ENCODE assay signal across 8 cellular contexts in genomic region chr5:70025845-70026145, GRCh38. TPM values are rescaled to one million over a fixed set of nuclear protein-coding genes. Genes with fewer than 3 reads are reported as not detected.
DNase-seq lines count a peak whose midpoint lies in the region; ATAC-seq and TF ChIP-seq lines count a peak whose summit lies in the region.
"Not testable (repeated sequence)": the region's sequence is repeated elsewhere in the genome, so short reads cannot be mapped to it uniquely, and the experiment has no call there.

No MANE protein-coding gene starts in this region.

- H3K4me3 Mint-ChIP-seq in CD8-positive, alpha-beta T cell; WTC11; natural killer cell: not testable (repeated sequence)

- ATAC-seq in CD8-positive, alpha-beta T cell = peak; percentile 37
- ATAC-seq in GM19324 (IDR thresholded peaks at IDR 0.05; ENCODE audit: low FRiP score, unreplicated experiment) (peak; percentile 22), GM21576 (IDR thresholded peaks at IDR 0.05; ENCODE audit: unreplicated experiment) (peak; percentile 26), HG02885 (IDR thresholded peaks at IDR 0.05; ENCODE audit: poor library complexity, unreplicated experiment) (peak; percentile 21), HG03354 (IDR thresholded peaks at IDR 0.05; ENCODE audit: poor library complexity, severe bottlenecking, unreplicated experiment) (peak; percentile 40), WTC11 (peak; percentile 43), foreskin keratinocyte (peak; percentile 23), natural killer cell (peak in 2 of 3 donors; percentile 8 to 14)

- not testable (repeated sequence) for H3K9me3 ChIP-seq in CD8-positive, alpha-beta T cell (ENCODE audit: low read length)

- TF ChIP-seq CTCF in CD8-positive, alpha-beta T cell (IDR thresholded peaks at IDR 0.05); WTC11 (IDR thresholded peaks at IDR 0.05); foreskin keratinocyte (conservative IDR thresholded peaks at IDR 0.05); natural killer cell (IDR thresholded peaks at IDR 0.05): not testable (repeated sequence)

- not testable (repeated sequence) for H3K27ac Mint-ChIP-seq in CD8-positive, alpha-beta T cell; WTC11; natural killer cell

- H3K36me3 ChIP-seq in CD8-positive, alpha-beta T cell (ENCODE audit: insufficient read depth, low read length) = not testable (repeated sequence)

- H3K36me3 Mint-ChIP-seq in CD8-positive, alpha-beta T cell; WTC11; natural killer cell: not testable (repeated sequence)

- POLR2A ChIA-PET in CD8-positive, alpha-beta T cell (lab: Charles Lee); WTC11 (lab: Charles Lee): not testable (repeated sequence)

- H3K4me1 Mint-ChIP-seq in CD8-positive, alpha-beta T cell (ENCODE audit: low read depth); WTC11; natural killer cell: not testable (repeated sequence)

- intact Hi-C loops in CD8-positive, alpha-beta T cell (cut with DNase I, micrococcal nuclease); natural killer cell (cut with micrococcal nuclease): not testable (repeated sequence)

- not testable (repeated sequence) for H3K4me3 ChIP-seq in CD8-positive, alpha-beta T cell (ENCODE audit: low read depth, low read length)

- H3K27me3 ChIP-seq in CD8-positive, alpha-beta T cell (ENCODE audit: insufficient read depth, low read length); foreskin keratinocyte: not testable (repeated sequence)

- CTCF ChIA-PET in CD8-positive, alpha-beta T cell (lab: Charles Lee); WTC11 (lab: Charles Lee): not testable (repeated sequence)

- not testable (repeated sequence) for H3K27me3 Mint-ChIP-seq in CD8-positive, alpha-beta T cell (ENCODE audit: low read depth); WTC11 (ENCODE audit: low read depth); natural killer cell (ENCODE audit: low read depth in 2 of 2)

- H3K4me1 ChIP-seq in CD8-positive, alpha-beta T cell (ENCODE audit: insufficient read depth, low read length); foreskin keratinocyte: not testable (repeated sequence)

- H3K9me3 Mint-ChIP-seq in CD8-positive, alpha-beta T cell; WTC11; natural killer cell: not testable (repeated sequence)

- not testable (repeated sequence) for DNase-seq in CD8-positive, alpha-beta T cell; WTC11 (ENCODE audit: low spot score); foreskin keratinocyte; natural killer cell

- not testable (repeated sequence) for H3K27ac ChIP-seq in CD8-positive, alpha-beta T cell (ENCODE audit: low read depth, low read length); foreskin keratinocyte

RNA-seq across cellular contexts. Expression of gene SERF1B, which starts 0.7 kb away (rescaled TPM):
- 10 to 100 TPM; 24.5 to 30.2 TPM for total RNA-seq in CD8-positive, alpha-beta T cell
- 58.9 to 67.1 TPM (median 60.4 TPM) in 3 replicates for total RNA-seq in WTC11 (2021)
- total RNA-seq in foreskin keratinocyte = 51.1 and 52.1 TPM in 2 replicates
- 74.4 and 75.4 TPM in 2 replicates for polyA plus RNA-seq in foreskin keratinocyte
- total RNA-seq in natural killer cell = 10 to 100 TPM; 32.1 to 45.6 (median 34.1) TPM

RNA-seq across cellular contexts. Expression of gene SMN2, which starts 23.7 kb away (rescaled TPM):
- total RNA-seq in CD8-positive, alpha-beta T cell = 10 to 100 TPM; 48.4 to 66.7 TPM
- total RNA-seq in WTC11 (2021) (90.9 to 128 TPM (median 94.5 TPM) in 3 replicates), foreskin keratinocyte (36.2 and 48.5 TPM in 2 replicates), natural killer cell (10 to 100 TPM; 42.1 to 46.5 (median 43.1) TPM)
- 20.8 and 39.0 TPM in 2 replicates for polyA plus RNA-seq in foreskin keratinocyte
